ENCODE assay signal across 23 cellular contexts in the genomic region with DNA sequence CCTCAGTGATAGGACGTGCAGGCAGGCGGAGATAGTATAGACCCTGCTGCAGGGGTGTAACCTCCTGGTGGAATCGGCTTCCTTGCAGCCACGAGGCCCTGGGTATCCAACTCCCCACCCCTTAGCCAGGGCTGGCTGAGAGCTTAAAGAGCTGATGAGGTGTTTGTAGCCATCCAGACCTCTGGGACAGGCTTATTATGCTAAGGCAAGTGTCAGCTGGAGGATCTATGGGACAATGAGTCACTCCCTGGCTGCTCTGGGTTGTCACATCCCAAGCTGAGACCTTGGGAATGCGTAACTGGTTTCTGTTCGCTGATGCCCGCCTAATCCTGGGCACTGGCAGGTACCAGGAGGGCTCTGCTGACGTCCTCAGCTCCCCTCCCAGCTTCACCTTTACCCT. TPM values are rescaled to one million over a fixed set of nuclear protein-coding genes. Genes with fewer than 3 reads are reported as not detected.
DNase-seq lines count a peak whose midpoint lies in the region; ATAC-seq and TF ChIP-seq lines count a peak whose summit lies in the region.
"Had no signal": no experiment of that assay in that cellular context is flagged by ENCODE, and none has a peak within 500 bp of the region (broad histone marks: within the 10 kb centered on the region; RNA-seq: fewer than 3 reads in every experiment).

No MANE protein-coding gene starts in this region.

- H3K9me3 Mint-ChIP-seq in Caco-2 (ENCODE audit: unreplicated experiment) = no peaks in the 10 kb centered on the region
- H3K9me3 Mint-ChIP-seq in stimulated activated naive B cell treated with anti-CD40 and anti-IgM and Interleukin-4, amounts not matched to agents 10 μg/mL and 1 μg/mL and 100 μg/mL, for 72 hours = no peaks in the 10 kb centered on the region
- H3K9me3 Mint-ChIP-seq: activated CD4-positive, alpha-beta memory T cell treated with anti-CD3 and anti-CD28 coated beads for 36 hours; activated T-cell treated with anti-CD3 and anti-CD28 coated beads, Interleukin-2, amount 50 U/mL, for 24 hours; IgD-negative memory B cell had no signal

- no peak overlapping the region for H4K12ac ChIP-seq in trophoblast cell (ENCODE audit: low read depth, low read length)

- H3K4me2 ChIP-seq in trophoblast cell (ENCODE audit: low read length) = no peak overlapping the region
- H3K4me2 ChIP-seq: SK-N-SH had no signal

- H3K9ac ChIP-seq in NT2/D1 (ENCODE audit: insufficient read length, low read depth) (peak overlapping the region; percentile 12), trophoblast cell (ENCODE audit: low read length) (no peak overlapping the region)
- H3K9ac ChIP-seq: SK-N-SH had no signal

- intact Hi-C loops in Caco-2 (cut with micrococcal nuclease; ENCODE audit: unreplicated experiment) = no loop called here
- intact Hi-C loops in left ventricle myocardium superior (cut with micrococcal nuclease) = no loop called here

- H3K4me1 ChIP-seq in Caco-2 (peaks cover 20% of the 10 kb centered on the region), NT2/D1 (ENCODE audit: insufficient read depth, insufficient read length) (peaks cover 38% of the 10 kb centered on the region), trophoblast cell (ENCODE audit: control insufficient read depth in 1 of 2, insufficient read depth in 2 of 2, low read length in 2 of 2) (peaks cover 14 to 15% of the 10 kb centered on the region in 2 experiments)
- H3K4me1 ChIP-seq: breast epithelium, right lobe of liver had no signal

- no peaks in the 10 kb centered on the region for H3K27me3 Mint-ChIP-seq in Caco-2 (ENCODE audit: insufficient read depth, unreplicated experiment)
- H3K27me3 Mint-ChIP-seq in stimulated activated naive B cell treated with anti-CD40 and anti-IgM and Interleukin-4, amounts not matched to agents 10 μg/mL and 1 μg/mL and 100 μg/mL, for 72 hours = peaks cover 12 to 26% of the 10 kb centered on the region in 2 donors

- H2AFZ ChIP-seq in trophoblast cell (ENCODE audit: insufficient read depth, low read length, poor library complexity) = no peak overlapping the region

- no peaks in the 10 kb centered on the region for H3K27me3 ChIP-seq in Caco-2 (replicated peaks; ENCODE audit: control insufficient read depth, insufficient read depth, low read length)
- H3K27me3 ChIP-seq in NT2/D1 (ENCODE audit: insufficient read depth, insufficient read length) = peaks cover 7% of the 10 kb centered on the region
- no peaks in the 10 kb centered on the region for H3K27me3 ChIP-seq in trophoblast cell (ENCODE audit: insufficient read depth, low read length)
- H3K27me3 ChIP-seq in brain microvascular endothelial cell (replicated peaks) = no peaks in the 10 kb centered on the region
- H3K27me3 ChIP-seq: breast epithelium, dorsolateral prefrontal cortex, right lobe of liver had no signal

- no peak overlapping the region for H2BK12ac ChIP-seq in trophoblast cell (ENCODE audit: low read length)

- no peak overlapping the region for H3K14ac ChIP-seq in trophoblast cell (ENCODE audit: low read length)

- peak overlapping the region; percentile 82 for H3K27ac Mint-ChIP-seq in Caco-2 (ENCODE audit: unreplicated experiment)
- no peak overlapping the region for H3K27ac Mint-ChIP-seq in stimulated activated naive B cell treated with anti-CD40 and anti-IgM and Interleukin-4, amounts not matched to agents 10 μg/mL and 1 μg/mL and 100 μg/mL, for 72 hours
- H3K27ac Mint-ChIP-seq: activated CD4-positive, alpha-beta memory T cell treated with anti-CD3 and anti-CD28 coated beads for 36 hours; activated naive CD8-positive, alpha-beta T cell; activated T-cell treated with anti-CD3 and anti-CD28 coated beads, Interleukin-2, amount 50 U/mL, for 24 hours; IgD-negative memory B cell had no signal

- H2AK5ac ChIP-seq in trophoblast cell (ENCODE audit: low read length) = no peak overlapping the region

- no peak overlapping the region for H4K8ac ChIP-seq in trophoblast cell (ENCODE audit: low read depth, low read length)

- no peaks in the 10 kb centered on the region for H3K79me1 ChIP-seq in trophoblast cell (ENCODE audit: low read length)

- H3K36me3 ChIP-seq in Caco-2 (ENCODE audit: control insufficient read depth, insufficient read depth, low read length) = no peaks in the 10 kb centered on the region
- H3K36me3 ChIP-seq in NT2/D1 (ENCODE audit: insufficient read depth, insufficient read length, low read length) = peaks cover 34% of the 10 kb centered on the region
- H3K36me3 ChIP-seq in trophoblast cell (ENCODE audit: control insufficient read depth in 1 of 2, insufficient read depth in 2 of 2, low read length in 2 of 2) = peaks cover 6% of the 10 kb centered on the region in 2 experiments
- H3K36me3 ChIP-seq in brain microvascular endothelial cell (replicated peaks) = no peaks in the 10 kb centered on the region
- H3K36me3 ChIP-seq: breast epithelium, right lobe of liver had no signal

- POLR2A ChIA-PET in Caco-2 (lab: Charles Lee) = no interaction called here

- in situ Hi-C loops in brain microvascular endothelial cell (cut with HindIII; ENCODE audit: low pct_ligation_motif_present, low sequenced_read_pairs) = no loop called here

- H3K4ac ChIP-seq in trophoblast cell (ENCODE audit: low read depth, low read length) = no peak overlapping the region

- H4K91ac ChIP-seq in trophoblast cell (ENCODE audit: low read depth, low read length) = no peak overlapping the region

- CTCF ChIA-PET in Caco-2 (lab: Charles Lee) = no interaction called here

- no peak overlapping the region for H2BK120ac ChIP-seq in trophoblast cell (ENCODE audit: insufficient read depth, low read length, poor library complexity)

- peaks cover 29% of the 10 kb centered on the region for H3K4me1 Mint-ChIP-seq in Caco-2 (ENCODE audit: low read depth, unreplicated experiment)
- peaks cover 0 to 7% of the 10 kb centered on the region in 2 donors for H3K4me1 Mint-ChIP-seq in stimulated activated naive B cell treated with anti-CD40 and anti-IgM and Interleukin-4, amounts not matched to agents 10 μg/mL and 1 μg/mL and 100 μg/mL, for 72 hours

- no peaks in the 10 kb centered on the region for H3K79me2 ChIP-seq in trophoblast cell (ENCODE audit: control insufficient read depth, insufficient read depth, low read length, poor library complexity)

- no TSS peak for BruUV-seq in Caco-2 (replicated peaks; lab: Mats Ljungman, UMichigan)

- H3K18ac ChIP-seq in trophoblast cell (ENCODE audit: low read length) = no peak overlapping the region

- H3K4me3 Mint-ChIP-seq in Caco-2 (ENCODE audit: unreplicated experiment) = no peak overlapping the region
- H3K4me3 Mint-ChIP-seq in stimulated activated naive B cell treated with anti-CD40 and anti-IgM and Interleukin-4, amounts not matched to agents 10 μg/mL and 1 μg/mL and 100 μg/mL, for 72 hours = no peak overlapping the region
- H3K4me3 Mint-ChIP-seq: activated CD4-positive, alpha-beta memory T cell treated with anti-CD3 and anti-CD28 coated beads for 36 hours; activated naive CD8-positive, alpha-beta T cell; activated T-cell treated with anti-CD3 and anti-CD28 coated beads, Interleukin-2, amount 50 U/mL, for 24 hours had no signal

- H3K36me3 Mint-ChIP-seq in Caco-2 (ENCODE audit: insufficient read depth, unreplicated experiment) = peaks cover 5% of the 10 kb centered on the region
- H3K36me3 Mint-ChIP-seq in stimulated activated naive B cell treated with anti-CD40 and anti-IgM and Interleukin-4, amounts not matched to agents 10 μg/mL and 1 μg/mL and 100 μg/mL, for 72 hours = no peaks in the 10 kb centered on the region
- H3K36me3 Mint-ChIP-seq: activated CD4-positive, alpha-beta memory T cell treated with anti-CD3 and anti-CD28 coated beads for 36 hours; activated naive CD8-positive, alpha-beta T cell had no signal

- no peak overlapping the region for H3K23ac ChIP-seq in trophoblast cell (ENCODE audit: low read length)

- no peaks in the 10 kb centered on the region for H3K9me3 ChIP-seq in Caco-2
- no peaks in the 10 kb centered on the region for H3K9me3 ChIP-seq in NT2/D1 (ENCODE audit: insufficient read depth, low read length)
- H3K9me3 ChIP-seq in trophoblast cell (ENCODE audit: insufficient read depth, low read depth, low read length) = no peaks in the 10 kb centered on the region
- H3K9me3 ChIP-seq: breast epithelium, right lobe of liver, SK-N-SH had no signal

- ATAC-seq in left ventricle myocardium superior = peak; percentile 21
- no peak for ATAC-seq in stimulated activated naive B cell treated with anti-CD40 and anti-IgM and Interleukin-4, amounts not matched to agents 10 μg/mL and 1 μg/mL and 100 μg/mL, for 72 hours (replicated peaks)
- no peak for ATAC-seq in HG03442 (IDR thresholded peaks at IDR 0.05; ENCODE audit: unreplicated experiment)
- no peak for ATAC-seq in GM19463 (IDR thresholded peaks at IDR 0.05; ENCODE audit: unreplicated experiment)
- ATAC-seq: PC-3, right lobe of liver had no signal

- H3K27ac ChIP-seq in trophoblast cell (ENCODE audit: low read depth, low read length) (no peak overlapping the region), brain microvascular endothelial cell (no peak overlapping the region)
- H3K27ac ChIP-seq: breast epithelium, right lobe of liver had no signal

- no peak for TF ChIP-seq CTCF in Caco-2 (IDR thresholded peaks at IDR 0.05; ENCODE audit: insufficient read depth in 1 of 2, low read depth in 1 of 2, low read length in 1 of 2, severe bottlenecking in 1 of 2, unreplicated experiment in 1 of 2)
- no peak for TF ChIP-seq CTCF in brain microvascular endothelial cell (IDR thresholded peaks at IDR 0.05; ENCODE audit: low read depth, low read length, missing control alignments)

- no CpG with 5 or more reads among the region's 8 CpGs for WGBS in trophoblast cell (ENCODE audit: extremely low coverage, insufficient coverage, insufficient read length)

- H2BK5ac ChIP-seq in trophoblast cell (ENCODE audit: low read depth, low read length, poor library complexity) = no peak overlapping the region

- DNase-seq in Caco-2 (no peak), NT2/D1 (ENCODE audit: low read depth, low spot score) (no peak), left ventricle myocardium superior (no peak), trophoblast cell (peak; percentile 13 to 59), brain microvascular endothelial cell (no peak)
- DNase-seq in stimulated activated naive B cell treated with anti-CD40 and anti-IgM and Interleukin-4, amounts not matched to agents 10 μg/mL and 1 μg/mL and 100 μg/mL, for 72 hours = no peak
- DNase-seq: activated CD4-positive, alpha-beta memory T cell treated with anti-CD3 and anti-CD28 coated beads for 36 hours; activated T-cell treated with anti-CD3 and anti-CD28 coated beads, Interleukin-2, amount 50 U/mL, for 24 hours; erythroblast; GF-D8; mammary epithelial cell; MV-4-11; NCI-H2081; NCI-H524 treated with DMSO at 0.1 percent for 48 hours; PC-3; SK-N-SH had no signal

- no peak overlapping the region for H3K4me3 ChIP-seq in Caco-2 (ENCODE audit: low read depth, low read length)
- H3K4me3 ChIP-seq in NT2/D1 (ENCODE audit: insufficient read length, low read depth) = no peak overlapping the region
- no peak overlapping the region for H3K4me3 ChIP-seq in trophoblast cell (ENCODE audit: low read depth, low read length)
- no peak overlapping the region for H3K4me3 ChIP-seq in brain microvascular endothelial cell (ENCODE audit: low read depth, low read length)
- H3K4me3 ChIP-seq: breast epithelium, dorsolateral prefrontal cortex, right lobe of liver had no signal

RNA-seq across cellular contexts. Expression of a gene that starts 38.9 kb away (rescaled TPM):
- total RNA-seq in Caco-2 (2022) = 18.0 and 26.0 TPM in 2 replicates
- total RNA-seq in left ventricle myocardium superior = 54.8 TPM
- 22.7 and 24.2 TPM in 2 replicates for polyA plus RNA-seq in trophoblast cell (2013)
- total RNA-seq: activated CD4-positive, alpha-beta memory T cell treated with anti-CD3 and anti-CD28 coated beads for 36 hours had no signal
- polyA plus RNA-seq: IgD-negative memory B cell had no signal

Comparison
In these comparisons a context has a peak if more than half of its experiments do, and no peak if none do; other contexts are left out.
1. DNase-seq: peak in trophoblast cell (2 of 2); none in Caco-2 (0 of 2), NT2/D1 (single experiment), left ventricle myocardium superior (single experiment), stimulated activated naive B cell treated with anti-CD40 and anti-IgM and Interleukin-4, amounts not matched to agents 10 μg/mL and 1 μg/mL and 100 μg/mL, for 72 hours (single experiment) and brain microvascular endothelial cell (single experiment).